In the genomic region with DNA sequence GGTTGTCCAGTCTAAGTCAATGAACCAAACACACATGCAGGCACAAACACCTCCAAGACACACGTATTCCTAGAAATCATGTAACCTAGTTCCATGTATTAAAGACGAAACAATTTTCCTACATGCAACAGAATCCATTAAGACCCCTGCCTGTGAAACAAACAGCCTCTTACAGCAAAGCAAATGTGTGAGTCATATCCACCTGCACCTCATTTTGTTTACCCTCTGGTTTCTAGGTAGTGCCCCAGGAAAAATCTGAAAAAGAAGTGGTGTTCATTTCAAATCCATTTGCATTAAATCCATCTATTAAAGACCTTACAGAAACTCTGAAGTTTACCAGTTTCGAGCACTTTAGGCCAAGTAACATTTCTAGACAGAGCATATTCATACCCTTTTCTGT, we compare ENCODE assay signal across 16 cellular contexts.
DNase-seq lines count a peak whose midpoint lies in the region; ATAC-seq and TF ChIP-seq lines count a peak whose summit lies in the region.
"Had no signal": no experiment of that assay in that cellular context is flagged by ENCODE, and none has a peak within 500 bp of the region (broad histone marks: within the 10 kb centered on the region; RNA-seq: fewer than 3 reads in every experiment).

No MANE protein-coding gene starts in this region.

- H3K36me3 ChIP-seq in PC-9 (ENCODE audit: low read depth): no peaks in the 10 kb centered on the region

- DNase-seq in NCI-H2171 treated with DMSO at 0.1 percent for 48 hours (lab: John Stamatoyannopoulos, UW) (peak; percentile 21), NCI-H2171 (lab: John Stamatoyannopoulos, UW) (no peak), NCI-H146 (lab: John Stamatoyannopoulos, UW) (peak; percentile 49), PC-9 (peak in 1 of 2 experiments; percentile 70), renal cortical epithelial cell (ENCODE audit: low read depth) (peak; percentile 91), activated gamma-delta T cell (lab: John Stamatoyannopoulos, UW) (no peak), DMS79 treated with DMSO at 0.1 percent for 48 hours (lab: John Stamatoyannopoulos, UW) (no peak)
- DNase-seq: C1 segment of cervical spinal cord, MM.1S, NCI-H1105, NCI-H524 treated with DMSO at 0.1 percent for 48 hours, T-cell had no signal

- no peaks in the 10 kb centered on the region for H4K20me1 ChIP-seq in PC-9 (ENCODE audit: insufficient read depth)

- intact Hi-C loops in PC-9 (cut with micrococcal nuclease; ENCODE audit: unreplicated experiment): no loop called here

- peaks cover 6% of the 10 kb centered on the region; the same call in 1 of the 2 replicates for H3K9me2 ChIP-seq in PC-9 (ENCODE audit: insufficient read depth)

- no peak overlapping the region for H3K27ac ChIP-seq in PC-9
- H3K27ac ChIP-seq: SK-N-MC had no signal

- peaks cover 10% of the 10 kb centered on the region for H3K4me1 ChIP-seq in PC-9 (replicated peaks; ENCODE audit: insufficient read depth)

- POLR2A ChIA-PET in PC-9 (lab: Charles Lee; ENCODE audit: unreplicated experiment): no interaction called here

- no peak overlapping the region for H3K4me3 ChIP-seq in PC-9
- H3K4me3 ChIP-seq: SK-N-MC had no signal

- H3K4me2 ChIP-seq in PC-9: peak overlapping the region; percentile 20; the same call in 1 of the 2 replicates

- TF ChIP-seq CTCF in PC-9 (conservative IDR thresholded peaks at IDR 0.05): no peak

- no peak overlapping the region for H2AFZ ChIP-seq in PC-9

- H3K79me2 ChIP-seq in PC-9 (ENCODE audit: low read depth): no peaks in the 10 kb centered on the region

- ATAC-seq in GM21381 (IDR thresholded peaks at IDR 0.05; ENCODE audit: unreplicated experiment): no peak
- ATAC-seq: Panc1, Right ventricle myocardium inferior, T-cell had no signal

- no TSS peak for BruUV-seq in PC-9 (replicated peaks; lab: Mats Ljungman, UMichigan)

- H3K27me3 ChIP-seq in PC-9 (ENCODE audit: insufficient read depth, low read depth): no peaks in the 10 kb centered on the region

- CTCF ChIA-PET in PC-9 (lab: Charles Lee): no interaction called here

- H3F3A ChIP-seq in PC-9 (ENCODE audit: insufficient read depth, low read depth): no peaks in the 10 kb centered on the region

- H3K9me3 ChIP-seq in PC-9 (ENCODE audit: insufficient read depth, low read depth): no peaks in the 10 kb centered on the region

Comparison
In these comparisons a context has a peak if more than half of its experiments do, and no peak if none do; other contexts are left out.
1. DNase-seq: peak in NCI-H2171 treated with DMSO at 0.1 percent for 48 hours (single experiment), NCI-H146 (single experiment) and renal cortical epithelial cell (single experiment); none in NCI-H2171 (single experiment), activated gamma-delta T cell (single experiment) and DMS79 treated with DMSO at 0.1 percent for 48 hours (single experiment).